ENCODE assay signal across 24 cellular contexts in genomic region chr20:14921546-14921945, GRCh38.
DNase-seq lines count a peak whose midpoint lies in the region; ATAC-seq and TF ChIP-seq lines count a peak whose summit lies in the region.
"Had no signal": no experiment of that assay in that cellular context is flagged by ENCODE, and none has a peak within 500 bp of the region (broad histone marks: within the 10 kb centered on the region; RNA-seq: fewer than 3 reads in every experiment).

No MANE protein-coding gene starts in this region.

- ATAC-seq in omental fat pad (ENCODE audit: low FRiP score): no peak
- ATAC-seq: left lung; natural killer cell treated with Interleukin-12 subunit alpha and Interleukin-12 subunit beta and Interleukin-15 and Interleukin-18, amount 100 ng/mL, for 72 hours; pancreas; right cardiac atrium had no signal

- TF ChIP-seq CTCF in 22Rv1 (IDR thresholded peaks at IDR 0.05): no peak
- TF ChIP-seq CTCF in RWPE1 (conservative IDR thresholded peaks at IDR 0.05; ENCODE audit: low read depth): no peak
- no peak for TF ChIP-seq CTCF in omental fat pad (IDR thresholded peaks at IDR 0.05)

- H3K27ac ChIP-seq in 22Rv1 (peak overlapping the region; percentile 28; the same call in 1 of the 2 replicates), RWPE1 (no peak overlapping the region)
- H3K27ac ChIP-seq: coronary artery, hepatocyte, left lung, pancreas, Peyer's patch, suprapubic skin had no signal

- peak; percentile 26 for DNase-seq in GM04504 (ENCODE audit: low read depth)
- peak; percentile 17 for DNase-seq in RWPE1 (ENCODE audit: low spot score)
- DNase-seq in fibroblast of gingiva (ENCODE audit: low read depth): peak; percentile 88
- DNase-seq in HCEC 1CT: no peak
- no peak for DNase-seq in omental fat pad (ENCODE audit: low spot score)
- no peak for DNase-seq in NCI-H1048 (lab: John Stamatoyannopoulos, UW)
- DNase-seq in NCI-H345 treated with DMSO at 0.1 percent for 48 hours (lab: John Stamatoyannopoulos, UW; ENCODE audit: unreplicated experiment): no peak
- DNase-seq: activated CD4-positive, alpha-beta T cell treated with anti-CD3 and anti-CD28 coated beads, Interleukin-2, amount 50 U/mL, for 48 hours; activated CD8-positive, alpha-beta memory T cell treated with anti-CD3 and anti-CD28 coated beads, Interleukin-2, amount 50 U/mL, for 48 hours; DMS153; immature natural killer cell; left lung; NCI-H1694; NCI-H345; NK-92 treated with Interleukin-12 subunit alpha and Interleukin-12 subunit beta, amount 100 ng/mL, for 24 hours; pancreas; Peyer's patch; right cardiac atrium; stimulated activated CD4-positive, alpha-beta T cell treated with anti-CD3 and anti-CD28 coated beads, Interleukin-15, amount 100 ng/mL, for 24 hours had no signal

- POLR2A ChIA-PET in RWPE1 (lab: Yijun Ruan, JAX; ENCODE audit: low non-redundant PET): no interaction called here

- CTCF ChIA-PET in RWPE1 (lab: Yijun Ruan, JAX): no interaction called here

Comparison
In these comparisons a context has a peak if more than half of its experiments do, and no peak if none do; other contexts are left out.
1. DNase-seq: peak in GM04504 (single experiment), RWPE1 (single experiment) and fibroblast of gingiva (single experiment); none in HCEC 1CT (single experiment), omental fat pad (single experiment), NCI-H1048 (single experiment) and NCI-H345 treated with DMSO at 0.1 percent for 48 hours (single experiment).